Comparison of ENCODE assay signal across 37 cellular contexts in genomic region chr9:134753191-134753590, GRCh38.
"Had no signal": no experiment of that assay in that cellular context is flagged by ENCODE, and none has a peak within 500 bp of the region (broad histone marks: within the 10 kb centered on the region; RNA-seq: fewer than 3 reads in every experiment).

No MANE protein-coding gene starts in this region.

- H3K4me1 Mint-ChIP-seq: activated CD4-positive, alpha-beta memory T cell treated with anti-CD3 and anti-CD28 coated beads, Interleukin-2, amount 10 ng/mL, durations not matched to agents 7 days and 5 days; activated CD4-positive, alpha-beta T cell treated with anti-CD3 and anti-CD28 coated beads for 36 hours; activated CD4-positive, alpha-beta T cell treated with anti-CD3 and anti-CD28 coated beads, Interleukin-2, amount 10 ng/mL, durations not matched to agents 7 days and 5 days; activated CD8-positive, alpha-beta memory T cell treated with anti-CD3 and anti-CD28 coated beads, Interleukin-2, amount 10 ng/mL, durations not matched to agents 7 days and 5 days; activated naive CD8-positive, alpha-beta T cell treated with anti-CD3 and anti-CD28 coated beads, Interleukin-2, amount 10 ng/mL, durations not matched to agents 7 days and 5 days; activated naive CD8-positive, alpha-beta T cell treated with anti-CD3 and anti-CD28 coated beads, Interleukin-2, amount 50 U/mL, for 24 hours; activated T-helper 17 cell treated with anti-CD3 and anti-CD28 coated beads, Interleukin-2, amount 50 U/mL, for 72 hours had no signal

- H3K36me3 Mint-ChIP-seq: activated CD8-positive, alpha-beta memory T cell treated with anti-CD3 and anti-CD28 coated beads, Interleukin-2, amount 10 ng/mL, durations not matched to agents 7 days and 5 days; activated naive CD8-positive, alpha-beta T cell; activated naive CD8-positive, alpha-beta T cell treated with anti-CD3 and anti-CD28 coated beads, Interleukin-2, amount 10 ng/mL, durations not matched to agents 7 days and 5 days had no signal

- H3K9me3 ChIP-seq: ascending aorta, body of pancreas, breast epithelium had no signal

- H3K4me3 ChIP-seq: ascending aorta, body of pancreas, breast epithelium had no signal

- H3K27me3 Mint-ChIP-seq: activated CD4-positive, alpha-beta memory T cell treated with anti-CD3 and anti-CD28 coated beads, Interleukin-2, amount 10 ng/mL, durations not matched to agents 7 days and 5 days; activated CD4-positive, alpha-beta T cell treated with anti-CD3 and anti-CD28 coated beads for 36 hours; activated CD4-positive, alpha-beta T cell treated with anti-CD3 and anti-CD28 coated beads, Interleukin-2, amount 10 ng/mL, durations not matched to agents 7 days and 5 days; activated CD8-positive, alpha-beta memory T cell treated with anti-CD3 and anti-CD28 coated beads, Interleukin-2, amount 10 ng/mL, durations not matched to agents 7 days and 5 days; activated naive CD8-positive, alpha-beta T cell; activated naive CD8-positive, alpha-beta T cell treated with anti-CD3 and anti-CD28 coated beads, Interleukin-2, amount 10 ng/mL, durations not matched to agents 7 days and 5 days; activated naive CD8-positive, alpha-beta T cell treated with anti-CD3 and anti-CD28 coated beads, Interleukin-2, amount 50 U/mL, for 24 hours; activated T-helper 17 cell treated with anti-CD3 and anti-CD28 coated beads, Interleukin-2, amount 50 U/mL, for 72 hours had no signal

- H3K36me3 ChIP-seq: breast epithelium had no signal

- H3K27ac Mint-ChIP-seq: activated CD4-positive, alpha-beta memory T cell treated with anti-CD3 and anti-CD28 coated beads, Interleukin-2, amount 10 ng/mL, durations not matched to agents 7 days and 5 days; activated CD4-positive, alpha-beta T cell treated with anti-CD3 and anti-CD28 coated beads for 36 hours; activated CD4-positive, alpha-beta T cell treated with anti-CD3 and anti-CD28 coated beads, Interleukin-2, amount 10 ng/mL, durations not matched to agents 7 days and 5 days; activated CD8-positive, alpha-beta memory T cell treated with anti-CD3 and anti-CD28 coated beads, Interleukin-2, amount 10 ng/mL, durations not matched to agents 7 days and 5 days; activated CD8-positive, alpha-beta T cell treated with anti-CD3 and anti-CD28 coated beads, Interleukin-2, amount 10 ng/mL, durations not matched to agents 7 days and 5 days; activated naive CD4-positive, alpha-beta T cell treated with anti-CD3 and anti-CD28 coated beads for 36 hours; activated naive CD8-positive, alpha-beta T cell; activated naive CD8-positive, alpha-beta T cell treated with anti-CD3 and anti-CD28 coated beads, Interleukin-2, amount 10 ng/mL, durations not matched to agents 7 days and 5 days; activated naive CD8-positive, alpha-beta T cell treated with anti-CD3 and anti-CD28 coated beads, Interleukin-2, amount 50 U/mL, for 24 hours; activated T-cell treated with anti-CD3 and anti-CD28 coated beads, Interleukin-2, amount 50 U/mL, for 72 hours; activated T-helper 1 cell treated with anti-CD3 and anti-CD28 coated beads, Interleukin-12 subunit alpha, Interleukin-12 subunit beta, Interleukin-2, Interleukin-4 antibody, amounts not matched to agents 30 ng/mL and 10 ng/mL and 1 ng/mL, durations not matched to agents 14 hours and 24 hours and 36 hours; activated T-helper 17 cell treated with anti-CD3 and anti-CD28 coated beads, Interleukin-2, amount 50 U/mL, for 72 hours; T-helper 1 cell treated with Interleukin-12 subunit alpha and Interleukin-12 subunit beta and Interleukin-4 antibody, amounts not matched to agents 30 μg/mL and 1 μg/mL, for 36 hours; T-helper 2 cell treated with Interferon-gamma antibody and Interleukin-4, amounts not matched to agents 5 μg/mL and 100 μg/mL, for 36 hours had no signal

- ATAC-seq: activated CD4-positive, alpha-beta T cell treated with anti-CD3 and anti-CD28 coated beads for 36 hours; activated CD4-positive, CD25-positive, alpha-beta regulatory T cell treated with anti-CD3 and anti-CD28 coated beads, Interleukin-2, amount 50 U/mL, for 24 hours; activated CD8-positive, alpha-beta memory T cell treated with anti-CD3 and anti-CD28 coated beads, Interleukin-2, amount 10 ng/mL, durations not matched to agents 7 days and 5 days; activated CD8-positive, alpha-beta T cell treated with anti-CD3 and anti-CD28 coated beads, Interleukin-2, amount 10 ng/mL, durations not matched to agents 7 days and 5 days; activated naive CD8-positive, alpha-beta T cell treated with anti-CD3 and anti-CD28 coated beads, Interleukin-2, amount 50 U/mL, for 24 hours; activated T-cell treated with anti-CD3 and anti-CD28 coated beads, Interleukin-2, amount 50 U/mL, for 4 hours; activated T-cell treated with anti-CD3 and anti-CD28 coated beads, Interleukin-2, amount 50 U/mL, for 72 hours; activated T-helper 17 cell treated with anti-CD3 and anti-CD28 coated beads, Interleukin-2, amount 50 U/mL, for 72 hours; body of pancreas had no signal

- H3K4me3 Mint-ChIP-seq: activated CD4-positive, alpha-beta memory T cell treated with anti-CD3 and anti-CD28 coated beads, Interleukin-2, amount 10 ng/mL, durations not matched to agents 7 days and 5 days; activated CD4-positive, alpha-beta T cell treated with anti-CD3 and anti-CD28 coated beads for 36 hours; activated CD4-positive, alpha-beta T cell treated with anti-CD3 and anti-CD28 coated beads, Interleukin-2, amount 10 ng/mL, durations not matched to agents 7 days and 5 days; activated CD8-positive, alpha-beta memory T cell treated with anti-CD3 and anti-CD28 coated beads, Interleukin-2, amount 10 ng/mL, durations not matched to agents 7 days and 5 days; activated CD8-positive, alpha-beta T cell treated with anti-CD3 and anti-CD28 coated beads, Interleukin-2, amount 10 ng/mL, durations not matched to agents 7 days and 5 days; activated naive CD4-positive, alpha-beta T cell treated with anti-CD3 and anti-CD28 coated beads for 36 hours; activated naive CD8-positive, alpha-beta T cell; activated naive CD8-positive, alpha-beta T cell treated with anti-CD3 and anti-CD28 coated beads, Interleukin-2, amount 10 ng/mL, durations not matched to agents 7 days and 5 days; activated naive CD8-positive, alpha-beta T cell treated with anti-CD3 and anti-CD28 coated beads, Interleukin-2, amount 50 U/mL, for 24 hours; activated T-cell treated with anti-CD3 and anti-CD28 coated beads, Interleukin-2, amount 50 U/mL, for 4 hours; activated T-cell treated with anti-CD3 and anti-CD28 coated beads, Interleukin-2, amount 50 U/mL, for 72 hours; activated T-helper 1 cell treated with anti-CD3 and anti-CD28 coated beads, Interleukin-12 subunit alpha, Interleukin-12 subunit beta, Interleukin-2, Interleukin-4 antibody, amounts not matched to agents 30 ng/mL and 10 ng/mL and 1 ng/mL, durations not matched to agents 14 hours and 24 hours and 36 hours; activated T-helper 17 cell treated with anti-CD3 and anti-CD28 coated beads, Interleukin-2, amount 50 U/mL, for 72 hours; T-helper 1 cell treated with Interleukin-12 subunit alpha and Interleukin-12 subunit beta and Interleukin-4 antibody, amounts not matched to agents 30 μg/mL and 1 μg/mL, for 36 hours; T-helper 2 cell treated with Interferon-gamma antibody and Interleukin-4, amounts not matched to agents 5 μg/mL and 100 μg/mL, for 36 hours had no signal

- H3K4me1 ChIP-seq: ascending aorta, breast epithelium had no signal

- H3K27ac ChIP-seq: ascending aorta, body of pancreas, brain microvascular endothelial cell, breast epithelium, VCaP had no signal

- H3K9me3 Mint-ChIP-seq: activated T-cell treated with anti-CD3 and anti-CD28 coated beads, Interleukin-2, amount 50 U/mL, for 4 hours had no signal

- DNase-seq: activated CD4-positive, alpha-beta memory T cell treated with anti-CD3 and anti-CD28 coated beads, Interleukin-2, amount 10 ng/mL, durations not matched to agents 7 days and 5 days; activated CD4-positive, alpha-beta T cell treated with anti-CD3 and anti-CD28 coated beads for 1 hour; activated CD4-positive, alpha-beta T cell treated with anti-CD3 and anti-CD28 coated beads for 36 hours; activated CD4-positive, alpha-beta T cell treated with anti-CD3 and anti-CD28 coated beads for 48 hours; activated CD4-positive, alpha-beta T cell treated with anti-CD3 and anti-CD28 coated beads, Interleukin-2, amount 10 ng/mL, durations not matched to agents 7 days and 5 days; activated CD4-positive, alpha-beta T cell treated with anti-CD3 and anti-CD28 coated beads, Interleukin-2, amount 50 U/mL, for 48 hours; activated CD4-positive, CD25-positive, alpha-beta regulatory T cell; activated CD8-positive, alpha-beta memory T cell treated with anti-CD3 and anti-CD28 coated beads for 24 hours; activated CD8-positive, alpha-beta memory T cell treated with anti-CD3 and anti-CD28 coated beads, Interleukin-2, amount 10 ng/mL, durations not matched to agents 7 days and 5 days; activated CD8-positive, alpha-beta memory T cell treated with anti-CD3 and anti-CD28 coated beads, Interleukin-2, amount 50 U/mL, for 48 hours; activated CD8-positive, alpha-beta T cell treated with anti-CD3 and anti-CD28 coated beads, Interleukin-2, amount 10 ng/mL, durations not matched to agents 7 days and 5 days; activated effector memory CD4-positive, alpha-beta T cell treated with anti-CD3 and anti-CD28 coated beads, Interleukin-2, amount 50 U/mL, for 16 hours; activated gamma-delta T cell treated with Interleukin-2 at 50 U/mL for 16 hours; activated naive CD4-positive, alpha-beta T cell; activated naive CD4-positive, alpha-beta T cell treated with anti-CD3 and anti-CD28 coated beads for 36 hours; activated naive CD4-positive, alpha-beta T cell treated with anti-CD3 and anti-CD28 coated beads, Interleukin-2, amount 50 U/mL, for 16 hours; activated naive CD8-positive, alpha-beta T cell treated with anti-CD3 and anti-CD28 coated beads, Interleukin-2, amount 10 ng/mL, durations not matched to agents 7 days and 5 days; activated naive CD8-positive, alpha-beta T cell treated with anti-CD3 and anti-CD28 coated beads, Interleukin-2, amount 50 U/mL, for 24 hours; activated T-cell treated with anti-CD3 and anti-CD28 coated beads, Interleukin-2, amount 50 U/mL, for 4 hours; activated T-cell treated with anti-CD3 and anti-CD28 coated beads, Interleukin-2, amount 50 U/mL, for 72 hours; amygdala; anterior cingulate cortex; body of pancreas; brain microvascular endothelial cell; central memory CD4-positive, alpha-beta T cell; T-helper 1 cell; T-helper 2 cell; T-helper 9 cell had no signal

- H3K27me3 ChIP-seq: ascending aorta, body of pancreas, brain microvascular endothelial cell, breast epithelium had no signal
